11 cellular contexts compared by ENCODE assay signal in genomic region chr18:49162226-49162848, GRCh38.
DNase-seq lines count a peak whose midpoint lies in the region; ATAC-seq and TF ChIP-seq lines count a peak whose summit lies in the region.
"Had no signal": no experiment of that assay in that cellular context is flagged by ENCODE, and none has a peak within 500 bp of the region (broad histone marks: within the 10 kb centered on the region; RNA-seq: fewer than 3 reads in every experiment).

No MANE protein-coding gene starts in this region.

- CTCF ChIA-PET in PC-3 (lab: Charles Lee): no interaction called here

- intact Hi-C loops in PC-3 (cut with micrococcal nuclease): no loop called here

- H3K79me2 ChIP-seq in smooth muscle cell (ENCODE audit: low read depth): peaks cover 8% of the 10 kb centered on the region
- H3K79me2 ChIP-seq in PC-3 (ENCODE audit: low read length): no peaks in the 10 kb centered on the region

- no peaks in the 10 kb centered on the region for H3K9me2 ChIP-seq in PC-3 (replicated peaks; ENCODE audit: low read length)

- H3F3A ChIP-seq in smooth muscle cell (ENCODE audit: low read depth) (peaks cover 9% of the 10 kb centered on the region), PC-3 (ENCODE audit: low read length, unreplicated experiment) (no peaks in the 10 kb centered on the region)

- no peak overlapping the region for H3K9ac ChIP-seq in smooth muscle cell (ENCODE audit: low read depth)
- H3K9ac ChIP-seq in PC-3 (ENCODE audit: low read length): no peak overlapping the region

- H3K9me3 ChIP-seq in smooth muscle cell (replicated peaks; ENCODE audit: low read depth) (peaks cover 7% of the 10 kb centered on the region), PC-3 (ENCODE audit: low read length) (no peaks in the 10 kb centered on the region)
- H3K9me3 ChIP-seq: prostate gland had no signal

- no TSS peak for BruUV-seq in PC-3 (replicated peaks; lab: Mats Ljungman, UMichigan)

- H3K4me1 Mint-ChIP-seq in activated T-cell treated with anti-CD3 and anti-CD28 coated beads, Interleukin-2, amount 50 U/mL, for 72 hours (ENCODE audit: low read depth): peaks cover 28% of the 10 kb centered on the region

- H3K4me3 ChIP-seq in smooth muscle cell (no peak overlapping the region), PC-3 (ENCODE audit: low read length) (no peak overlapping the region)
- H3K4me3 ChIP-seq: prostate gland had no signal

- POLR2A ChIA-PET in PC-3 (lab: Charles Lee; ENCODE audit: unreplicated experiment): no interaction called here

- TF ChIP-seq CTCF in smooth muscle cell (IDR thresholded peaks at IDR 0.05; ENCODE audit: borderline replicate concordance, insufficient read depth, poor library complexity, severe bottlenecking) (no peak), PC-3 (conservative IDR thresholded peaks at IDR 0.05; ENCODE audit: low read depth, low read length) (no peak)

- whole genome bisulfite sequencing in smooth muscle cell (ENCODE audit: low lambda C conversion rate): 71% methylated on average over 3 of the region's 3 CpGs

- peaks cover 5% of the 10 kb centered on the region for H3K27me3 Mint-ChIP-seq in activated T-cell treated with anti-CD3 and anti-CD28 coated beads, Interleukin-2, amount 50 U/mL, for 72 hours (ENCODE audit: low read depth)

- H3K27me3 ChIP-seq in smooth muscle cell (ENCODE audit: low read depth) (no peaks in the 10 kb centered on the region), PC-3 (ENCODE audit: low read length) (no peaks in the 10 kb centered on the region)

- H3K4me3 Mint-ChIP-seq in activated T-cell treated with anti-CD3 and anti-CD28 coated beads, Interleukin-2, amount 50 U/mL, for 72 hours: no peak overlapping the region

- peak overlapping the region; percentile 56 for H3K27ac ChIP-seq in smooth muscle cell (ENCODE audit: low read depth)
- H3K27ac ChIP-seq in PC-3 (ENCODE audit: low read length): no peak overlapping the region
- H3K27ac ChIP-seq: prostate gland had no signal

- H2AFZ ChIP-seq in smooth muscle cell (ENCODE audit: low read depth) (no peak overlapping the region), PC-3 (ENCODE audit: low read length) (no peak overlapping the region)

- peak overlapping the region; percentile 79 for H3K4me2 ChIP-seq in smooth muscle cell
- H3K4me2 ChIP-seq in PC-3 (ENCODE audit: low read length): no peak overlapping the region

- H4K20me1 ChIP-seq in smooth muscle cell (ENCODE audit: low read depth) (no peaks in the 10 kb centered on the region), PC-3 (ENCODE audit: low read length) (no peaks in the 10 kb centered on the region)

- peaks cover 4 to 9% of the 10 kb centered on the region in 2 donors for H3K9me3 Mint-ChIP-seq in activated T-cell treated with anti-CD3 and anti-CD28 coated beads, Interleukin-2, amount 50 U/mL, for 72 hours

- H3K36me3 Mint-ChIP-seq in activated T-cell treated with anti-CD3 and anti-CD28 coated beads, Interleukin-2, amount 50 U/mL, for 72 hours (ENCODE audit: insufficient read depth in 2 of 2): peaks cover 10 to 35% of the 10 kb centered on the region in 2 donors

- H3K27ac Mint-ChIP-seq in activated T-cell treated with anti-CD3 and anti-CD28 coated beads, Interleukin-2, amount 50 U/mL, for 72 hours: peak overlapping the region; percentile 29

- H3K36me3 ChIP-seq in smooth muscle cell (ENCODE audit: low read depth) (peaks cover 16% of the 10 kb centered on the region), PC-3 (ENCODE audit: low read depth, low read length) (no peaks in the 10 kb centered on the region)
- H3K36me3 ChIP-seq: prostate gland had no signal

- peak; percentile 23 to 25 for ATAC-seq in activated T-cell treated with anti-CD3 and anti-CD28 coated beads, Interleukin-2, amount 50 U/mL, for 72 hours (replicated peaks in 1 of 2)
- ATAC-seq in HG02623 (IDR thresholded peaks at IDR 0.05; ENCODE audit: unreplicated experiment) (peak; percentile 55), HG03575 (IDR thresholded peaks at IDR 0.05; ENCODE audit: extremely low read depth, insufficient number of reproducible peaks, low FRiP score, unreplicated experiment) (peak; percentile 31), PC-3 (no peak)
- ATAC-seq: Right ventricle myocardium inferior had no signal

- DNase-seq in activated T-cell treated with anti-CD3 and anti-CD28 coated beads, Interleukin-2, amount 50 U/mL, for 72 hours: no peak
- DNase-seq in activated T-cell treated with anti-CD3 and anti-CD28 coated beads, Interleukin-2, amount 50 U/mL, for 48 hours: no peak
- no peak for DNase-seq in smooth muscle cell (lab: John Stamatoyannopoulos, UW; ENCODE audit: unreplicated experiment)
- no peak for DNase-seq in AG20443 (ENCODE audit: low spot score)
- no peak for DNase-seq in NCI-H2227 (lab: John Stamatoyannopoulos, UW; ENCODE audit: unreplicated experiment)
- DNase-seq in PC-3: no peak
- DNase-seq: activated T-cell treated with anti-CD3 and anti-CD28 coated beads for 4 hours had no signal

- peaks cover 12% of the 10 kb centered on the region for H3K4me1 ChIP-seq in smooth muscle cell (ENCODE audit: low read depth)
- no peaks in the 10 kb centered on the region for H3K4me1 ChIP-seq in PC-3 (ENCODE audit: insufficient read depth, low read length)
- H3K4me1 ChIP-seq: prostate gland had no signal
